25 cellular contexts compared by ENCODE assay signal in genomic region chr1:183575606-183576005, GRCh38. TPM values are rescaled to one million over a fixed set of nuclear protein-coding genes. Genes with fewer than 3 reads are reported as not detected.
DNase-seq lines count a peak whose midpoint lies in the region; ATAC-seq and TF ChIP-seq lines count a peak whose summit lies in the region.
"Had no signal": no experiment of that assay in that cellular context is flagged by ENCODE, and none has a peak within 500 bp of the region (broad histone marks: within the 10 kb centered on the region; RNA-seq: fewer than 3 reads in every experiment).

No MANE protein-coding gene starts in this region.

- H3K9me3 Mint-ChIP-seq in dendritic cell treated with granulocyte-macrophage colony-stimulating factor and Interleukin-4, amounts not matched to agents 40 ng/mL and 50 ng/mL, for 4 days, result no peaks in the 10 kb centered on the region
- H3K9me3 Mint-ChIP-seq: CD8-positive, alpha-beta T cell; HFFc6; IgD-negative memory B cell had no signal

- POLR2A ChIA-PET in OCI-LY7 (lab: Charles Lee), result interaction anchor here (0.7 kb wide), 1 partner anchor 298 kb away, joined by 3 read pairs; no protein-coding TSS in a partner anchor

- TF ChIP-seq CTCF in left ventricle myocardium inferior (IDR thresholded peaks at IDR 0.05; ENCODE audit: borderline replicate concordance) (no peak), psoas muscle (IDR thresholded peaks at IDR 0.05) (no peak), OCI-LY7 (conservative IDR thresholded peaks at IDR 0.05; ENCODE audit: low read length) (no peak)

- no peaks in the 10 kb centered on the region for H3K79me2 ChIP-seq in OCI-LY7 (ENCODE audit: insufficient read depth, low read depth, low read length)

- H3K36me3 ChIP-seq in left ventricle myocardium inferior, result no peaks in the 10 kb centered on the region
- no peaks in the 10 kb centered on the region for H3K36me3 ChIP-seq in psoas muscle (ENCODE audit: insufficient read depth in 1 of 2, low read depth in 1 of 2)
- no peaks in the 10 kb centered on the region for H3K36me3 ChIP-seq in OCI-LY7 (ENCODE audit: insufficient read depth, low read length)
- H3K36me3 ChIP-seq: HAP-1, Peyer's patch, SJCRH30 had no signal

- no peaks in the 10 kb centered on the region for H3K27me3 ChIP-seq in left ventricle myocardium inferior (ENCODE audit: low read depth)
- H3K27me3 ChIP-seq in psoas muscle (ENCODE audit: insufficient read depth in 3 of 3, low read length in 2 of 3), result no peaks in the 10 kb centered on the region
- H3K27me3 ChIP-seq: Peyer's patch, SJCRH30 had no signal

- ATAC-seq in Right ventricle myocardium superior (ENCODE audit: poor library complexity) (no peak), psoas muscle (peak in 1 of 4 donors; percentile 48)
- ATAC-seq: CD8-positive, alpha-beta T cell; SK-N-SH treated with all-trans-retinoic acid at 6 μM for 48 hours had no signal

- H3K4me1 ChIP-seq in left ventricle myocardium inferior, result peaks cover 34% of the 10 kb centered on the region
- no peaks in the 10 kb centered on the region for H3K4me1 ChIP-seq in psoas muscle
- H3K4me1 ChIP-seq in OCI-LY7 (ENCODE audit: insufficient read depth, low read length, poor library complexity, severe bottlenecking), result peaks cover 9% of the 10 kb centered on the region
- H3K4me1 ChIP-seq: HAP-1, SJCRH30 had no signal

- 38 to 43% (median 39%) methylated on average over 5 of the region's 5 CpGs for WGBS in psoas muscle, 3 donors

- no peak for DNase-seq in left ventricle myocardium inferior
- no peak for DNase-seq in Right ventricle myocardium superior
- no peak for DNase-seq in psoas muscle
- no peak for DNase-seq in SHP77 (lab: John Stamatoyannopoulos, UW)
- no peak for DNase-seq in OCI-LY7 (ENCODE audit: low spot score)
- no peak for DNase-seq in activated CD4-positive, CD25-positive, alpha-beta regulatory T cell (lab: John Stamatoyannopoulos, UW)
- DNase-seq: C1 segment of cervical spinal cord; CD8-positive, alpha-beta T cell; DMS79 treated with DMSO at 0.1 percent for 48 hours; GOT3; HFFc6; NCI-H1048; NCI-H1417; NCI-H1694; NCI-H2029 treated with DMSO at 0.1 percent for 48 hours; NCI-H446 treated with DMSO at 0.1 percent for 48 hours; NCI-H526; NCI-H82; Peyer's patch had no signal

- peaks cover 90% of the 10 kb centered on the region for H3K4me1 Mint-ChIP-seq in dendritic cell treated with granulocyte-macrophage colony-stimulating factor and Interleukin-4, amounts not matched to agents 40 ng/mL and 50 ng/mL, for 4 days (ENCODE audit: low read depth)

- H3K4me2 ChIP-seq in OCI-LY7 (ENCODE audit: low read length), result no peak overlapping the region

- H3K27ac Mint-ChIP-seq in dendritic cell treated with granulocyte-macrophage colony-stimulating factor and Interleukin-4, amounts not matched to agents 40 ng/mL and 50 ng/mL, for 4 days, result peak overlapping the region; percentile 86
- H3K27ac Mint-ChIP-seq: CD8-positive, alpha-beta T cell; HFFc6; IgD-negative memory B cell had no signal

- intact Hi-C loops in left ventricle myocardium inferior (cut with micrococcal nuclease), result no loop called here
- intact Hi-C loops in Right ventricle myocardium superior (cut with DNase I), result no loop called here
- intact Hi-C loops in dendritic cell treated with granulocyte-macrophage colony-stimulating factor and Interleukin-4, amounts not matched to agents 40 ng/mL and 50 ng/mL, for 4 days (cut with micrococcal nuclease), result no loop called here
- intact Hi-C loops in psoas muscle (cut with DNase I), result no loop called here
- intact Hi-C loops in OCI-LY7 (cut with micrococcal nuclease; ENCODE audit: unreplicated experiment), result no loop called here

- no peaks in the 10 kb centered on the region for H4K20me1 ChIP-seq in OCI-LY7 (ENCODE audit: insufficient read depth, low read length)

- H3K4me3 Mint-ChIP-seq in dendritic cell treated with granulocyte-macrophage colony-stimulating factor and Interleukin-4, amounts not matched to agents 40 ng/mL and 50 ng/mL, for 4 days, result no peak overlapping the region
- H3K4me3 Mint-ChIP-seq: CD8-positive, alpha-beta T cell; HFFc6; IgD-negative memory B cell had no signal

- CTCF ChIA-PET in OCI-LY7 (lab: Charles Lee; ENCODE audit: unreplicated experiment), result no interaction called here

- H3K36me3 Mint-ChIP-seq in dendritic cell treated with granulocyte-macrophage colony-stimulating factor and Interleukin-4, amounts not matched to agents 40 ng/mL and 50 ng/mL, for 4 days (ENCODE audit: low read depth), result peaks cover 100% of the 10 kb centered on the region

- no peaks in the 10 kb centered on the region for H3K9me2 ChIP-seq in OCI-LY7 (ENCODE audit: insufficient read depth, low read length)

- H3K27me3 Mint-ChIP-seq in dendritic cell treated with granulocyte-macrophage colony-stimulating factor and Interleukin-4, amounts not matched to agents 40 ng/mL and 50 ng/mL, for 4 days, result no peaks in the 10 kb centered on the region
- H3K27me3 Mint-ChIP-seq: IgD-negative memory B cell had no signal

- H3K27ac ChIP-seq in left ventricle myocardium inferior (replicated peaks), result peak overlapping the region; percentile 67
- H3K27ac ChIP-seq in psoas muscle, result peak overlapping the region; percentile 46
- no peak overlapping the region for H3K27ac ChIP-seq in OCI-LY7 (ENCODE audit: low read depth, low read length, poor library complexity, severe bottlenecking)
- H3K27ac ChIP-seq: HL-60, Peyer's patch, SJCRH30 had no signal

- H3K4me3 ChIP-seq in left ventricle myocardium inferior (no peak overlapping the region), psoas muscle (no peak overlapping the region), OCI-LY7 (ENCODE audit: low read depth, low read length, poor library complexity, severe bottlenecking) (no peak overlapping the region)
- H3K4me3 ChIP-seq: HAP-1, Peyer's patch, SJCRH30 had no signal

- BruUV-seq in OCI-LY7 (replicated peaks; lab: Mats Ljungman, UMichigan), result no TSS peak

- H3K9me3 ChIP-seq in left ventricle myocardium inferior (replicated peaks) (no peaks in the 10 kb centered on the region), psoas muscle (no peaks in the 10 kb centered on the region), OCI-LY7 (ENCODE audit: low read length) (no peaks in the 10 kb centered on the region)
- H3K9me3 ChIP-seq: HAP-1, Peyer's patch, SJCRH30 had no signal

- H2AFZ ChIP-seq in OCI-LY7 (ENCODE audit: low read length), result no peak overlapping the region

RNA-seq across cellular contexts. Expression of gene NCF2, which starts 14.7 kb away (rescaled TPM):
- total RNA-seq in left ventricle myocardium inferior (4.5 TPM), Right ventricle myocardium superior (5.7 TPM), psoas muscle (1 to 10 TPM; 2.3 to 4.3 (median 3.0) TPM), OCI-LY7 (2022) (13.5 and 17.4 TPM in 2 replicates)
- under 1 TPM; 0.51 to 0.83 (median 0.80) TPM for polyA plus RNA-seq in psoas muscle
- 4.0 and 5.0 TPM in 2 replicates for total RNA-seq in OCI-LY7 (2014; rRNA removed; shearing (Covaris generic))

RNA-seq across cellular contexts. Expression of gene ARPC5, which starts 60.0 kb away (rescaled TPM):
- total RNA-seq in left ventricle myocardium inferior, result 33.6 TPM
- 32.9 TPM for total RNA-seq in Right ventricle myocardium superior
- total RNA-seq in psoas muscle, result 10 to 100 TPM; 11.6 to 17.1 (median 12.7) TPM
- polyA plus RNA-seq in psoas muscle, result 10 to 100 TPM; 13.9 to 31.8 (median 16.4) TPM
- 116 and 148 TPM in 2 replicates for total RNA-seq in OCI-LY7 (2014; rRNA removed; shearing (Covaris generic))
- 132 and 133 TPM in 2 replicates for total RNA-seq in OCI-LY7 (2022)
